ENCODE assay signal across 1 cellular context in the genomic region with DNA sequence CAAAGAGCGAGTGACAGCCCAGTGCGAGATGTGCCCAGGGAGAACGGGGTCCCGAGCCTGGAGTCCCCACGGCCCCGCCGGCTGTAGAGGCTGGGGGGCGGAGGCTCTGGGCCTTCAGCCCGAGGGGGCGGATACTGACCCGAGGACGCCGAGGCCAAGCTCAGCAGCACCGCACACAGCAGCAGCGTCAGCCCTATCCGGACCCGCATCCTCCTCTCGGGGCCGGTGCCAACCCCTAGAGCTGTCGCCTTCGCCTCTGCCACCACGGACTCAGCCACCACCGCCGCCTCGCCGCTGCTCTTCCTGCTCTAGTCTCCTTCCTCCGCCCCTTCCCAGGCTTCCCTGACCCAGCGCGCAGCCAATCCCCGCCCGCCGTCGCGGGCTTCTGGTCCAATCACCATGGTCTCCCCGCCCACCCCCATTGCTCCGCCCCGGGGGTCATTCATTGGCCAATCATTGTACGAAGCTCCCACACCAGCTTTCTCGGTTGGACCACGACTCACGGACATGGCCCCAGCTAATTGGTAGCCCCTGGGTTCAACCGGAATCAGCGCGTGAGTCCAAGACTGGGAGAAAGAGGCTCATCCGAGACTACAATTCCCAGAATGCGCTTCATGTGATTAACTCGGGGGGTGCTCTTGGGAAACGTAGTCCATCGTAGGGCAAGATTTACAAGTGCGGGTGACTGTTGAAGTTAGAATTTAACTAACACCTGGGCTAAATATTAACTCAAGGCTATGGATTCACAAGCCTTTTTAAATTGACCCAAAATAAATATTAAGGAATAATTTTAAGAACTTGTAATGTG.
TF ChIP-seq lines count a peak whose summit lies in the region.

A gene (minus strand): TSS at position 318 of the 808 bp plus-strand sequence. CDS start 109 bp downstream, at position 209.

TF ChIP-seq in HepG2, 621 proteins besides CTCF, POLR2A, EP300 and RAD21 (continued from another document and continues in another):
- TF ChIP-seq, protein P1, sequence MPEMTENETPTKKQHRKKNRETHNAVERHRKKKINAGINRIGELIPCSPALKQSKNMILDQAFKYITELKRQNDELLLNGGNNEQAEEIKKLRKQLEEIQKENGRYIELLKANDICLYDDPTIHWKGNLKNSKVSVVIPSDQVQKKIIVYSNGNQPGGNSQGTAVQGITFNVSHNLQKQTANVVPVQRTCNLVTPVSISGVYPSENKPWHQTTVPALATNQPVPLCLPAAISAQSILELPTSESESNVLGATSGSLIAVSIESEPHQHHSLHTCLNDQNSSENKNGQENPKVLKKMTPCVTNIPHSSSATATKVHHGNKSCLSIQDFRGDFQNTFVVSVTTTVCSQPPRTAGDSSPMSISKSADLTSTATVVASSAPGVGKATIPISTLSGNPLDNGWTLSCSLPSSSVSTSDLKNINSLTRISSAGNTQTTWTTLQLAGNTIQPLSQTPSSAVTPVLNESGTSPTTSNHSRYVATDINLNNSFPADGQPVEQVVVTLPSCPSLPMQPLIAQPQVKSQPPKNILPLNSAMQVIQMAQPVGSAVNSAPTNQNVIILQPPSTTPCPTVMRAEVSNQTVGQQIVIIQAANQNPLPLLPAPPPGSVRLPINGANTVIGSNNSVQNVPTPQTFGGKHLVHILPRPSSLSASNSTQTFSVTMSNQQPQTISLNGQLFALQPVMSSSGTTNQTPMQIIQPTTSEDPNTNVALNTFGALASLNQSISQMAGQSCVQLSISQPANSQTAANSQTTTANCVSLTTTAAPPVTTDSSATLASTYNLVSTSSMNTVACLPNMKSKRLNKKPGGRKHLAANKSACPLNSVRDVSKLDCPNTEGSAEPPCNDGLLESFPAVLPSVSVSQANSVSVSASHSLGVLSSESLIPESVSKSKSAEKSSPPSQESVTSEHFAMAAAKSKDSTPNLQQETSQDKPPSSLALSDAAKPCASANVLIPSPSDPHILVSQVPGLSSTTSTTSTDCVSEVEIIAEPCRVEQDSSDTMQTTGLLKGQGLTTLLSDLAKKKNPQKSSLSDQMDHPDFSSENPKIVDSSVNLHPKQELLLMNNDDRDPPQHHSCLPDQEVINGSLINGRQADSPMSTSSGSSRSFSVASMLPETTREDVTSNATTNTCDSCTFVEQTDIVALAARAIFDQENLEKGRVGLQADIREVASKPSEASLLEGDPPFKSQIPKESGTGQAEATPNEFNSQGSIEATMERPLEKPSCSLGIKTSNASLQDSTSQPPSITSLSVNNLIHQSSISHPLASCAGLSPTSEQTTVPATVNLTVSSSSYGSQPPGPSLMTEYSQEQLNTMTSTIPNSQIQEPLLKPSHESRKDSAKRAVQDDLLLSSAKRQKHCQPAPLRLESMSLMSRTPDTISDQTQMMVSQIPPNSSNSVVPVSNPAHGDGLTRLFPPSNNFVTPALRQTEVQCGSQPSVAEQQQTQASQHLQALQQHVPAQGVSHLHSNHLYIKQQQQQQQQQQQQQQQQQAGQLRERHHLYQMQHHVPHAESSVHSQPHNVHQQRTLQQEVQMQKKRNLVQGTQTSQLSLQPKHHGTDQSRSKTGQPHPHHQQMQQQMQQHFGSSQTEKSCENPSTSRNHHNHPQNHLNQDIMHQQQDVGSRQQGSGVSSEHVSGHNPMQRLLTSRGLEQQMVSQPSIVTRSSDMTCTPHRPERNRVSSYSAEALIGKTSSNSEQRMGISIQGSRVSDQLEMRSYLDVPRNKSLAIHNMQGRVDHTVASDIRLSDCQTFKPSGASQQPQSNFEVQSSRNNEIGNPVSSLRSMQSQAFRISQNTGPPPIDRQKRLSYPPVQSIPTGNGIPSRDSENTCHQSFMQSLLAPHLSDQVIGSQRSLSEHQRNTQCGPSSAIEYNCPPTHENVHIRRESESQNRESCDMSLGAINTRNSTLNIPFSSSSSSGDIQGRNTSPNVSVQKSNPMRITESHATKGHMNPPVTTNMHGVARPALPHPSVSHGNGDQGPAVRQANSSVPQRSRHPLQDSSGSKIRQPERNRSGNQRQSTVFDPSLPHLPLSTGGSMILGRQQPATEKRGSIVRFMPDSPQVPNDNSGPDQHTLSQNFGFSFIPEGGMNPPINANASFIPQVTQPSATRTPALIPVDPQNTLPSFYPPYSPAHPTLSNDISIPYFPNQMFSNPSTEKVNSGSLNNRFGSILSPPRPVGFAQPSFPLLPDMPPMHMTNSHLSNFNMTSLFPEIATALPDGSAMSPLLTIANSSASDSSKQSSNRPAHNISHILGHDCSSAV (CRISPR knock-in tag; IDR thresholded peaks at IDR 0.05; ENCODE audit: borderline replicate concordance): no peak
- TF ChIP-seq RXRB (CRISPR knock-in tag; IDR thresholded peaks at IDR 0.05; ENCODE audit: borderline replicate concordance) (no peak), MED8 (CRISPR knock-in tag; IDR thresholded peaks at IDR 0.05; ENCODE audit: insufficient replicate concordance) (no peak), NFYB (CRISPR knock-in tag; IDR thresholded peaks at IDR 0.05) (peak; percentile 95), ZNF558 (CRISPR knock-in tag; IDR thresholded peaks at IDR 0.05; ENCODE audit: borderline replicate concordance) (no peak), HNRNPLL (IDR thresholded peaks at IDR 0.05; ENCODE audit: low read depth, low read length, poor library complexity, severe bottlenecking) (no peak), ZNF850 (CRISPR knock-in tag; conservative IDR thresholded peaks at IDR 0.05) (no peak), PCBP2 (optimal IDR thresholded peaks at IDR 0.05; ENCODE audit: low read depth, low read length, poor library complexity, severe bottlenecking) (no peak), CAMTA2 (CRISPR knock-in tag; IDR thresholded peaks at IDR 0.05; ENCODE audit: borderline replicate concordance) (no peak), HNF4A (CRISPR knock-in tag; IDR thresholded peaks at IDR 0.05) (no peak), ERF (CRISPR knock-in tag; IDR thresholded peaks at IDR 0.05) (0 out of 2 replicates have a peak, but pooled peaks have one; percentile 50), ZFP36L1 (CRISPR knock-in tag; IDR thresholded peaks at IDR 0.05) (no peak), NFE2L1 (CRISPR knock-in tag; IDR thresholded peaks at IDR 0.05; ENCODE audit: borderline replicate concordance) (no peak), SOX5 (CRISPR knock-in tag; IDR thresholded peaks at IDR 0.05; ENCODE audit: borderline replicate concordance) (no peak), ZNF337 (CRISPR knock-in tag; IDR thresholded peaks at IDR 0.05; ENCODE audit: borderline replicate concordance, low read depth) (0 out of 2 replicates have a peak, but pooled peaks have one; percentile 53), ARNTL (CRISPR knock-in tag; IDR thresholded peaks at IDR 0.05) (no peak), EED (CRISPR knock-in tag; IDR thresholded peaks at IDR 0.05) (peak; percentile 57; the same call in 1 of the 2 replicates), TARDBP (CRISPR knock-in tag; IDR thresholded peaks at IDR 0.05) (no peak), ZNF589 (CRISPR knock-in tag; conservative IDR thresholded peaks at IDR 0.05) (no peak), TRIM24 (CRISPR knock-in tag; IDR thresholded peaks at IDR 0.05) (no peak), ZNF12 (CRISPR knock-in tag; IDR thresholded peaks at IDR 0.05) (no peak), U2AF1 (optimal IDR thresholded peaks at IDR 0.05; ENCODE audit: low read depth, low read length) (no peak)
- TF ChIP-seq, protein P2, sequence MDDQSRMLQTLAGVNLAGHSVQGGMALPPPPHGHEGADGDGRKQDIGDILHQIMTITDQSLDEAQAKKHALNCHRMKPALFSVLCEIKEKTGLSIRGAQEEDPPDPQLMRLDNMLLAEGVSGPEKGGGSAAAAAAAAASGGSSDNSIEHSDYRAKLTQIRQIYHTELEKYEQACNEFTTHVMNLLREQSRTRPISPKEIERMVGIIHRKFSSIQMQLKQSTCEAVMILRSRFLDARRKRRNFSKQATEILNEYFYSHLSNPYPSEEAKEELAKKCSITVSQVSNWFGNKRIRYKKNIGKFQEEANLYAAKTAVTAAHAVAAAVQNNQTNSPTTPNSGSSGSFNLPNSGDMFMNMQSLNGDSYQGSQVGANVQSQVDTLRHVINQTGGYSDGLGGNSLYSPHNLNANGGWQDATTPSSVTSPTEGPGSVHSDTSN (CRISPR knock-in tag; IDR thresholded peaks at IDR 0.05; ENCODE audit: borderline replicate concordance): no peak
- TF ChIP-seq, protein P3, sequence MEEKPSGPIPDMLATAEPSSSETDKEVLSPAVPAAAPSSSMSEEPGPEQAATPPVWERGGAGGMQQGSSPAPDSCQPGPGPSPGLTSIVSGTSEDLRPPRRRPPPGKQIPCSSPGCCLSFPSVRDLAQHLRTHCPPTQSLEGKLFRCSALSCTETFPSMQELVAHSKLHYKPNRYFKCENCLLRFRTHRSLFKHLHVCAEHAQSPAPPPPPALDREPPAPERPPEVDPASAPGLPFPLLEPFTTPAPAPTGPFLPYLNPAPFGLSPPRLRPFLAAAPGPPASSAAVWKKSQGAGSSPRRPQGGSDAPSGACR (CRISPR knock-in tag; IDR thresholded peaks at IDR 0.05): no peak
- TF ChIP-seq, protein P4, sequence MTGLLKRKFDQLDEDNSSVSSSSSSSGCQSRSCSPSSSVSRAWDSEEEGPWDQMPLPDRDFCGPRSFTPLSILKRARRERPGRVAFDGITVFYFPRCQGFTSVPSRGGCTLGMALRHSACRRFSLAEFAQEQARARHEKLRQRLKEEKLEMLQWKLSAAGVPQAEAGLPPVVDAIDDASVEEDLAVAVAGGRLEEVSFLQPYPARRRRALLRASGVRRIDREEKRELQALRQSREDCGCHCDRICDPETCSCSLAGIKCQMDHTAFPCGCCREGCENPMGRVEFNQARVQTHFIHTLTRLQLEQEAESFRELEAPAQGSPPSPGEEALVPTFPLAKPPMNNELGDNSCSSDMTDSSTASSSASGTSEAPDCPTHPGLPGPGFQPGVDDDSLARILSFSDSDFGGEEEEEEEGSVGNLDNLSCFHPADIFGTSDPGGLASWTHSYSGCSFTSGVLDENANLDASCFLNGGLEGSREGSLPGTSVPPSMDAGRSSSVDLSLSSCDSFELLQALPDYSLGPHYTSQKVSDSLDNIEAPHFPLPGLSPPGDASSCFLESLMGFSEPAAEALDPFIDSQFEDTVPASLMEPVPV (CRISPR knock-in tag; IDR thresholded peaks at IDR 0.05): no peak
- TF ChIP-seq, protein P5, sequence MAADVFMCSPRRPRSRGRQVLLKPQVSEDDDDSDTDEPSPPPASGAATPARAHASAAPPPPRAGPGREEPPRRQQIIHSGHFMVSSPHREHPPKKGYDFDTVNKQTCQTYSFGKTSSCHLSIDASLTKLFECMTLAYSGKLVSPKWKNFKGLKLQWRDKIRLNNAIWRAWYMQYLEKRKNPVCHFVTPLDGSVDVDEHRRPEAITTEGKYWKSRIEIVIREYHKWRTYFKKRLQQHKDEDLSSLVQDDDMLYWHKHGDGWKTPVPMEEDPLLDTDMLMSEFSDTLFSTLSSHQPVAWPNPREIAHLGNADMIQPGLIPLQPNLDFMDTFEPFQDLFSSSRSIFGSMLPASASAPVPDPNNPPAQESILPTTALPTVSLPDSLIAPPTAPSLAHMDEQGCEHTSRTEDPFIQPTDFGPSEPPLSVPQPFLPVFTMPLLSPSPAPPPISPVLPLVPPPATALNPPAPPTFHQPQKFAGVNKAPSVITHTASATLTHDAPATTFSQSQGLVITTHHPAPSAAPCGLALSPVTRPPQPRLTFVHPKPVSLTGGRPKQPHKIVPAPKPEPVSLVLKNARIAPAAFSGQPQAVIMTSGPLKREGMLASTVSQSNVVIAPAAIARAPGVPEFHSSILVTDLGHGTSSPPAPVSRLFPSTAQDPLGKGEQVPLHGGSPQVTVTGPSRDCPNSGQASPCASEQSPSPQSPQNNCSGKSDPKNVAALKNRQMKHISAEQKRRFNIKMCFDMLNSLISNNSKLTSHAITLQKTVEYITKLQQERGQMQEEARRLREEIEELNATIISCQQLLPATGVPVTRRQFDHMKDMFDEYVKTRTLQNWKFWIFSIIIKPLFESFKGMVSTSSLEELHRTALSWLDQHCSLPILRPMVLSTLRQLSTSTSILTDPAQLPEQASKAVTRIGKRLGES (CRISPR knock-in tag; IDR thresholded peaks at IDR 0.05; ENCODE audit: borderline replicate concordance): no peak
- TF ChIP-seq, protein P6, sequence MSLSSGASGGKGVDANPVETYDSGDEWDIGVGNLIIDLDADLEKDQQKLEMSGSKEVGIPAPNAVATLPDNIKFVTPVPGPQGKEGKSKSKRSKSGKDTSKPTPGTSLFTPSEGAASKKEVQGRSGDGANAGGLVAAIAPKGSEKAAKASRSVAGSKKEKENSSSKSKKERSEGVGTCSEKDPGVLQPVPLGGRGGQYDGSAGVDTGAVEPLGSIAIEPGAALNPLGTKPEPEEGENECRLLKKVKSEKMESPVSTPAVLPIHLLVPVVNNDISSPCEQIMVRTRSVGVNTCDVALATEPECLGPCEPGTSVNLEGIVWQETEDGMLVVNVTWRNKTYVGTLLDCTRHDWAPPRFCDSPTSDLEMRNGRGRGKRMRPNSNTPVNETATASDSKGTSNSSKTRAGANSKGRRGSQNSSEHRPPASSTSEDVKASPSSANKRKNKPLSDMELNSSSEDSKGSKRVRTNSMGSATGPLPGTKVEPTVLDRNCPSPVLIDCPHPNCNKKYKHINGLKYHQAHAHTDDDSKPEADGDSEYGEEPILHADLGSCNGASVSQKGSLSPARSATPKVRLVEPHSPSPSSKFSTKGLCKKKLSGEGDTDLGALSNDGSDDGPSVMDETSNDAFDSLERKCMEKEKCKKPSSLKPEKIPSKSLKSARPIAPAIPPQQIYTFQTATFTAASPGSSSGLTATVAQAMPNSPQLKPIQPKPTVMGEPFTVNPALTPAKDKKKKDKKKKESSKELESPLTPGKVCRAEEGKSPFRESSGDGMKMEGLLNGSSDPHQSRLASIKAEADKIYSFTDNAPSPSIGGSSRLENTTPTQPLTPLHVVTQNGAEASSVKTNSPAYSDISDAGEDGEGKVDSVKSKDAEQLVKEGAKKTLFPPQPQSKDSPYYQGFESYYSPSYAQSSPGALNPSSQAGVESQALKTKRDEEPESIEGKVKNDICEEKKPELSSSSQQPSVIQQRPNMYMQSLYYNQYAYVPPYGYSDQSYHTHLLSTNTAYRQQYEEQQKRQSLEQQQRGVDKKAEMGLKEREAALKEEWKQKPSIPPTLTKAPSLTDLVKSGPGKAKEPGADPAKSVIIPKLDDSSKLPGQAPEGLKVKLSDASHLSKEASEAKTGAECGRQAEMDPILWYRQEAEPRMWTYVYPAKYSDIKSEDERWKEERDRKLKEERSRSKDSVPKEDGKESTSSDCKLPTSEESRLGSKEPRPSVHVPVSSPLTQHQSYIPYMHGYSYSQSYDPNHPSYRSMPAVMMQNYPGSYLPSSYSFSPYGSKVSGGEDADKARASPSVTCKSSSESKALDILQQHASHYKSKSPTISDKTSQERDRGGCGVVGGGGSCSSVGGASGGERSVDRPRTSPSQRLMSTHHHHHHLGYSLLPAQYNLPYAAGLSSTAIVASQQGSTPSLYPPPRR (CRISPR knock-in tag; IDR thresholded peaks at IDR 0.05; ENCODE audit: borderline replicate concordance): no peak
- TF ChIP-seq, protein P7, sequence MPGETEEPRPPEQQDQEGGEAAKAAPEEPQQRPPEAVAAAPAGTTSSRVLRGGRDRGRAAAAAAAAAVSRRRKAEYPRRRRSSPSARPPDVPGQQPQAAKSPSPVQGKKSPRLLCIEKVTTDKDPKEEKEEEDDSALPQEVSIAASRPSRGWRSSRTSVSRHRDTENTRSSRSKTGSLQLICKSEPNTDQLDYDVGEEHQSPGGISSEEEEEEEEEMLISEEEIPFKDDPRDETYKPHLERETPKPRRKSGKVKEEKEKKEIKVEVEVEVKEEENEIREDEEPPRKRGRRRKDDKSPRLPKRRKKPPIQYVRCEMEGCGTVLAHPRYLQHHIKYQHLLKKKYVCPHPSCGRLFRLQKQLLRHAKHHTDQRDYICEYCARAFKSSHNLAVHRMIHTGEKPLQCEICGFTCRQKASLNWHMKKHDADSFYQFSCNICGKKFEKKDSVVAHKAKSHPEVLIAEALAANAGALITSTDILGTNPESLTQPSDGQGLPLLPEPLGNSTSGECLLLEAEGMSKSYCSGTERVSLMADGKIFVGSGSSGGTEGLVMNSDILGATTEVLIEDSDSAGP (CRISPR knock-in tag; IDR thresholded peaks at IDR 0.05; ENCODE audit: borderline replicate concordance): peak; percentile 71; the same call in 1 of the 2 replicates
